9 cellular contexts compared by ENCODE assay signal in the genomic region with DNA sequence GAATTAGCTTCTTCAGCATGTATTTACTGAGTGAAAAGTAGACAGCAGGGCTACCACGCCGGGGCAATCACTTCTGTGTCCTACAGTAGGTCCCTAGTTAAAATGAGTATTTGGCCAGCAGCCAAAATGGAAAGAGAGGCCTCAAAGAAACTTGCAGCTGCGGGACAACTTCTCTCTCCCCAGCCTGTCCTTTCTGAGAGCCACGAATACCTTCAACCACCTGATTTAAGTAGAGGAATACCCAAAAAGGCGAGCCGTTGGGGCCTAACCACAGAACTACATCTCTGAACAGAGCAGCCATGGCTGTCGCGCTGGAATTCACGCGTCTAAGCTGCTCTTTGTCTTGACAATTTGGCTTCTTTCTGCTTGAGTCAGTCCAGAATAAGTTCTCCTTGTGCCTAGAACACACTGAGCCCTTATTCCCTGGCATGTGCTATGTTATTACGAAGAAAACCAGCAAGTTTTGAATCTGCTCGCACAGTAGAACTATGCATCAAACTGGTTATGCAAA. TPM values are rescaled to one million over a fixed set of nuclear protein-coding genes. Genes with fewer than 3 reads are reported as not detected.
A peak's percentile ranks its signal among the peaks of the same experiment; 100 is the strongest.
DNase-seq lines count a peak whose midpoint lies in the region; ATAC-seq and TF ChIP-seq lines count a peak whose summit lies in the region.
"Had no signal": no experiment of that assay in that cellular context is flagged by ENCODE, and none has a peak within 500 bp of the region (broad histone marks: within the 10 kb centered on the region; RNA-seq: fewer than 3 reads in every experiment).

No MANE protein-coding gene starts in this region.

- WGBS in lower leg skin, 2 donors, result 45 to 60% methylated on average over 12 of the region's 12 CpGs

- peak; percentile 58 for DNase-seq in NCI-H748 (lab: John Stamatoyannopoulos, UW; ENCODE audit: unreplicated experiment)
- no peak for DNase-seq in NCI-H748 treated with DMSO at 0.1 percent for 48 hours (lab: John Stamatoyannopoulos, UW)
- peak; percentile 92 for DNase-seq in RPMI8226
- DNase-seq in cardiac muscle cell (ENCODE audit: low read depth in 1 of 2, low spot score in 1 of 2), result peak; percentile 44 to 70
- DNase-seq in thoracic aorta (ENCODE audit: low spot score), result no peak
- no peak for DNase-seq in iPS-NIHi11 (ENCODE audit: low spot score)
- no peak for DNase-seq in lower leg skin (ENCODE audit: low spot score in 2 of 2)
- DNase-seq in activated CD4-positive, CD25-positive, alpha-beta regulatory T cell treated with anti-CD3 and anti-CD28 coated beads, Interleukin-2, amount 50 U/mL, for 72 hours, result no peak
- DNase-seq: stimulated activated CD4-positive, alpha-beta T cell treated with anti-CD3 and anti-CD28 coated beads, Interleukin-4, amount 100 ng/mL, for 24 hours had no signal

- intact Hi-C loops in lower leg skin (cut with DNase I; ENCODE audit: low total_unique reads), result no loop called here

- H3K4me1 ChIP-seq in cardiac muscle cell (ENCODE audit: low read depth), result no peaks in the 10 kb centered on the region
- H3K4me1 ChIP-seq in thoracic aorta (ENCODE audit: control insufficient read depth in 1 of 2, low read depth in 2 of 2), result peaks cover 0 to 12% of the 10 kb centered on the region in 2 donors

- ATAC-seq in thoracic aorta (ENCODE audit: insufficient number of reproducible peaks, low FRiP score, low read depth), result peak; percentile 65

- H3K36me3 ChIP-seq in cardiac muscle cell, result no peaks in the 10 kb centered on the region
- H3K36me3 ChIP-seq in thoracic aorta, result no peaks in the 10 kb centered on the region

- H3K27ac ChIP-seq in cardiac muscle cell, result peak overlapping the region; percentile 8
- H3K27ac ChIP-seq in thoracic aorta, result peak overlapping the region; percentile 60 to 65

- no peaks in the 10 kb centered on the region for H3K9me3 ChIP-seq in cardiac muscle cell (ENCODE audit: low read depth)
- H3K9me3 ChIP-seq in thoracic aorta, result no peaks in the 10 kb centered on the region

- H3K27me3 ChIP-seq in cardiac muscle cell (no peaks in the 10 kb centered on the region), thoracic aorta (replicated peaks; ENCODE audit: insufficient read depth) (no peaks in the 10 kb centered on the region)

- no peak for TF ChIP-seq POLR2A in lower leg skin (IDR thresholded peaks at IDR 0.05)

- no peak for TF ChIP-seq CTCF in cardiac muscle cell (IDR thresholded peaks at IDR 0.05; ENCODE audit: low read depth, low read length)
- no peak for TF ChIP-seq CTCF in thoracic aorta (IDR thresholded peaks at IDR 0.05)
- TF ChIP-seq CTCF in lower leg skin (IDR thresholded peaks at IDR 0.05), result no peak

- no peak overlapping the region for H3K4me3 ChIP-seq in cardiac muscle cell
- peak overlapping the region; percentile 23 for H3K4me3 ChIP-seq in thoracic aorta
- no peak overlapping the region for H3K4me3 ChIP-seq in lower leg skin (ENCODE audit: low read depth, poor library complexity, severe bottlenecking)

RNA-seq across cellular contexts. Expression of a gene that starts 43.8 kb away (rescaled TPM):
- total RNA-seq in cardiac muscle cell (79.6 and 105 TPM in 2 replicates), thoracic aorta (100 to 1,000 TPM in 1 of 2 donors, 10 to 100 TPM in 1; 71.8 to 113 TPM), lower leg skin (100 to 1,000 TPM in 1 of 4 donors, 10 to 100 TPM in 3; 57.9 to 121 (median 66.2) TPM)
- 68.1 and 75.1 TPM in 2 replicates for polyA plus RNA-seq in cardiac muscle cell

Comparison
In these comparisons a context has a peak if more than half of its experiments do, and no peak if none do; other contexts are left out.
1. DNase-seq: peak in NCI-H748 (single experiment), RPMI8226 (single experiment) and cardiac muscle cell (2 of 2); none in NCI-H748 treated with DMSO at 0.1 percent for 48 hours (single experiment), thoracic aorta (single experiment), iPS-NIHi11 (single experiment), lower leg skin (0 of 2) and activated CD4-positive, CD25-positive, alpha-beta regulatory T cell treated with anti-CD3 and anti-CD28 coated beads, Interleukin-2, amount 50 U/mL, for 72 hours (single experiment).